ENCODE assay signal across 18 cellular contexts in genomic region chr7:109387530-109387929, GRCh38.
"Had no signal": no experiment of that assay in that cellular context is flagged by ENCODE, and none has a peak within 500 bp of the region (broad histone marks: within the 10 kb centered on the region; RNA-seq: fewer than 3 reads in every experiment).

No MANE protein-coding gene starts in this region.

- H3K27ac ChIP-seq: body of pancreas, coronary artery, esophagus squamous epithelium, hepatocyte, prostate gland, sigmoid colon, spleen, thoracic aorta had no signal

- H3K4me3 Mint-ChIP-seq: naive thymus-derived CD8-positive, alpha-beta T cell had no signal

- ATAC-seq: body of pancreas, left lobe of liver had no signal

- H3K36me3 ChIP-seq: esophagus squamous epithelium, prostate gland, sigmoid colon, spleen, thoracic aorta had no signal

- H3K27me3 ChIP-seq: body of pancreas, esophagus squamous epithelium, hepatocyte, sigmoid colon, spleen had no signal

- H3K4me3 ChIP-seq: body of pancreas, coronary artery, esophagus squamous epithelium, hepatocyte, prostate gland, sigmoid colon, spleen, thoracic aorta had no signal

- H3K4me1 ChIP-seq: body of pancreas, esophagus squamous epithelium, prostate gland, sigmoid colon, spleen had no signal

- H3K4me1 Mint-ChIP-seq: naive thymus-derived CD8-positive, alpha-beta T cell had no signal

- H3K27ac Mint-ChIP-seq: naive thymus-derived CD8-positive, alpha-beta T cell had no signal

- H3K9me3 ChIP-seq: body of pancreas, esophagus squamous epithelium, prostate gland, sigmoid colon, thoracic aorta had no signal

- H3K27me3 Mint-ChIP-seq: naive thymus-derived CD8-positive, alpha-beta T cell had no signal

- H3K36me3 Mint-ChIP-seq: naive thymus-derived CD8-positive, alpha-beta T cell had no signal

- DNase-seq: activated CD4-positive, CD25-positive, alpha-beta regulatory T cell; activated naive CD4-positive, alpha-beta T cell treated with anti-CD3 and anti-CD28 coated beads, Interleukin-2, amount 50 U/mL, for 16 hours; amniotic stem cell; central memory CD4-positive, alpha-beta T cell; effector CD4-positive, alpha-beta T cell; esophagus squamous epithelium; islet precursor cell; naive thymus-derived CD8-positive, alpha-beta T cell; occipital lobe; sigmoid colon; spleen; T-helper 2 cell had no signal
